In genomic region chr1:170048515-170048914, GRCh38 we compare ENCODE assay signal across 33 cellular contexts.
"Had no signal": no experiment of that assay in that cellular context is flagged by ENCODE, and none has a peak within 500 bp of the region (broad histone marks: within the 10 kb centered on the region; RNA-seq: fewer than 3 reads in every experiment).

No MANE protein-coding gene starts in this region.

- H3K27me3 Mint-ChIP-seq: activated B cell treated with CpG ODN at 0.5 μM for 24 hours; activated CD4-positive, alpha-beta memory T cell treated with anti-CD3 and anti-CD28 coated beads for 36 hours; activated CD4-positive, alpha-beta T cell treated with anti-CD3 and anti-CD28 coated beads, Interleukin-2, amount 10 ng/mL, durations not matched to agents 24 days and 14 days; activated CD8-positive, alpha-beta T cell treated with anti-CD3 and anti-CD28 coated beads for 36 hours; activated naive CD4-positive, alpha-beta T cell treated with anti-CD3 and anti-CD28 coated beads, Interleukin-2, amount 50 U/mL, for 24 hours; activated naive CD8-positive, alpha-beta T cell; activated naive CD8-positive, alpha-beta T cell treated with anti-CD3 and anti-CD28 coated beads, Interleukin-2, amount 10 ng/mL, durations not matched to agents 7 days and 5 days; activated naive CD8-positive, alpha-beta T cell treated with anti-CD3 and anti-CD28 coated beads, Interleukin-2, amount 50 U/mL, for 24 hours; activated T-cell treated with anti-CD3 and anti-CD28 coated beads, Interleukin-2, amount 50 U/mL, for 24 hours; brain; central memory CD8-positive, alpha-beta T cell had no signal

- DNase-seq: activated B cell treated with CpG ODN at 0.5 μM for 24 hours; activated CD4-positive, alpha-beta memory T cell treated with anti-CD3 and anti-CD28 coated beads for 36 hours; activated CD4-positive, alpha-beta T cell treated with anti-CD3 and anti-CD28 coated beads for 4 hours; activated CD4-positive, alpha-beta T cell treated with anti-CD3 and anti-CD28 coated beads, Interleukin-2, amount 10 ng/mL, durations not matched to agents 24 days and 14 days; activated CD4-positive, alpha-beta T cell treated with anti-CD3 and anti-CD28 coated beads, Interleukin-2, amount 50 U/mL, for 1 hour; activated CD4-positive, alpha-beta T cell treated with anti-CD3 and anti-CD28 coated beads, Interleukin-2, amount 50 U/mL, for 4 hours; activated CD4-positive, CD25-positive, alpha-beta regulatory T cell treated with anti-CD3 and anti-CD28 coated beads, Interleukin-2, amount 50 U/mL, for 72 hours; activated CD8-positive, alpha-beta memory T cell treated with anti-CD3 and anti-CD28 coated beads, Interleukin-2, amount 50 U/mL, for 48 hours; activated CD8-positive, alpha-beta T cell treated with anti-CD3 and anti-CD28 coated beads for 36 hours; activated effector memory CD4-positive, alpha-beta T cell treated with Interleukin-2 at 50 U/mL for 16 hours; activated gamma-delta T cell; activated naive CD4-positive, alpha-beta T cell treated with anti-CD3 and anti-CD28 coated beads for 36 hours; activated naive CD8-positive, alpha-beta T cell treated with anti-CD3 and anti-CD28 coated beads, Interleukin-2, amount 10 ng/mL, durations not matched to agents 7 days and 5 days; activated naive CD8-positive, alpha-beta T cell treated with anti-CD3 and anti-CD28 coated beads, Interleukin-2, amount 50 U/mL, for 24 hours; activated T-cell treated with anti-CD3 and anti-CD28 coated beads, Interleukin-2, amount 50 U/mL, for 24 hours; activated T-cell treated with anti-CD3 and anti-CD28 coated beads, Interleukin-2, amount 50 U/mL, for 48 hours; amygdala; anterior cingulate cortex; cerebellar nuclear complex; SW 1271; T-helper 1 cell; T-helper 2 cell; T-helper 9 cell had no signal

- H3K27ac ChIP-seq: ascending aorta, VCaP had no signal

- H3K27me3 ChIP-seq: ascending aorta had no signal

- H3K4me1 Mint-ChIP-seq: activated B cell treated with CpG ODN at 0.5 μM for 24 hours; activated naive CD8-positive, alpha-beta T cell treated with anti-CD3 and anti-CD28 coated beads, Interleukin-2, amount 50 U/mL, for 24 hours; brain had no signal

- H3K4me3 ChIP-seq: ascending aorta had no signal

- H3K9me3 Mint-ChIP-seq: activated CD4-positive, alpha-beta memory T cell treated with anti-CD3 and anti-CD28 coated beads for 36 hours; activated CD4-positive, alpha-beta T cell treated with anti-CD3 and anti-CD28 coated beads, Interleukin-2, amount 10 ng/mL, durations not matched to agents 24 days and 14 days; activated T-cell treated with anti-CD3 and anti-CD28 coated beads, Interleukin-2, amount 50 U/mL, for 24 hours; T-helper 1 cell treated with Interleukin-12 subunit alpha and Interleukin-12 subunit beta and Interleukin-4 antibody, amounts not matched to agents 30 μg/mL and 1 μg/mL, for 36 hours; T-helper 2 cell treated with Interferon-gamma antibody and Interleukin-4, amounts not matched to agents 5 μg/mL and 100 μg/mL, for 36 hours had no signal

- H3K4me1 ChIP-seq: ascending aorta had no signal

- FAIRE-seq: TTC549 had no signal

- H3K27ac Mint-ChIP-seq: activated B cell treated with CpG ODN at 0.5 μM for 24 hours; activated CD4-positive, alpha-beta memory T cell treated with anti-CD3 and anti-CD28 coated beads for 36 hours; activated CD4-positive, alpha-beta T cell treated with anti-CD3 and anti-CD28 coated beads, Interleukin-2, amount 10 ng/mL, durations not matched to agents 24 days and 14 days; activated CD8-positive, alpha-beta T cell treated with anti-CD3 and anti-CD28 coated beads for 36 hours; activated naive CD4-positive, alpha-beta T cell treated with anti-CD3 and anti-CD28 coated beads for 36 hours; activated naive CD4-positive, alpha-beta T cell treated with anti-CD3 and anti-CD28 coated beads, Interleukin-2, amount 50 U/mL, for 24 hours; activated naive CD8-positive, alpha-beta T cell; activated naive CD8-positive, alpha-beta T cell treated with anti-CD3 and anti-CD28 coated beads, Interleukin-2, amount 10 ng/mL, durations not matched to agents 7 days and 5 days; activated naive CD8-positive, alpha-beta T cell treated with anti-CD3 and anti-CD28 coated beads, Interleukin-2, amount 50 U/mL, for 24 hours; activated T-cell treated with anti-CD3 and anti-CD28 coated beads, Interleukin-2, amount 50 U/mL, for 24 hours; activated T-helper 2 cell treated with anti-CD3 and anti-CD28 coated beads, Interferon-gamma antibody, Interleukin-2, Interleukin-4, amounts not matched to agents 10 μg/mL and 5 μg/mL and 100 μg/mL, durations not matched to agents 14 hours and 24 hours and 36 hours; T-helper 1 cell treated with Interleukin-12 subunit alpha and Interleukin-12 subunit beta and Interleukin-4 antibody, amounts not matched to agents 30 μg/mL and 1 μg/mL, for 36 hours; T-helper 2 cell treated with Interferon-gamma antibody and Interleukin-4, amounts not matched to agents 5 μg/mL and 100 μg/mL, for 36 hours had no signal

- H3K4me3 Mint-ChIP-seq: activated B cell treated with CpG ODN at 0.5 μM for 24 hours; activated CD4-positive, alpha-beta memory T cell treated with anti-CD3 and anti-CD28 coated beads for 36 hours; activated CD4-positive, alpha-beta T cell treated with anti-CD3 and anti-CD28 coated beads, Interleukin-2, amount 10 ng/mL, durations not matched to agents 24 days and 14 days; activated CD8-positive, alpha-beta T cell treated with anti-CD3 and anti-CD28 coated beads for 36 hours; activated naive CD4-positive, alpha-beta T cell treated with anti-CD3 and anti-CD28 coated beads for 36 hours; activated naive CD4-positive, alpha-beta T cell treated with anti-CD3 and anti-CD28 coated beads, Interleukin-2, amount 50 U/mL, for 24 hours; activated naive CD8-positive, alpha-beta T cell; activated naive CD8-positive, alpha-beta T cell treated with anti-CD3 and anti-CD28 coated beads, Interleukin-2, amount 10 ng/mL, durations not matched to agents 7 days and 5 days; activated naive CD8-positive, alpha-beta T cell treated with anti-CD3 and anti-CD28 coated beads, Interleukin-2, amount 50 U/mL, for 24 hours; activated T-cell treated with anti-CD3 and anti-CD28 coated beads, Interleukin-2, amount 50 U/mL, for 24 hours; brain; central memory CD8-positive, alpha-beta T cell; T-helper 1 cell treated with Interleukin-12 subunit alpha and Interleukin-12 subunit beta and Interleukin-4 antibody, amounts not matched to agents 30 μg/mL and 1 μg/mL, for 36 hours; T-helper 2 cell treated with Interferon-gamma antibody and Interleukin-4, amounts not matched to agents 5 μg/mL and 100 μg/mL, for 36 hours had no signal
